Comparison of ENCODE assay signal across 8 cellular contexts in genomic region chr19:2171349-2172145, GRCh38. TPM values are rescaled to one million over a fixed set of nuclear protein-coding genes. Genes with fewer than 3 reads are reported as not detected.
A peak's percentile ranks its signal among the peaks of the same experiment; 100 is the strongest.
DNase-seq lines count a peak whose midpoint lies in the region; ATAC-seq, FAIRE-seq and TF ChIP-seq lines count a peak whose summit lies in the region.

No MANE protein-coding gene starts in this region.

- H3K27ac Mint-ChIP-seq in neural crest cell (ENCODE audit: unreplicated experiment) (peak overlapping the region; percentile 43), MCF 10A (ENCODE audit: low read depth, unreplicated experiment) (no peak overlapping the region)

- H3K9me3 Mint-ChIP-seq in neural crest cell (no peaks in the 10 kb centered on the region), MCF 10A (ENCODE audit: unreplicated experiment) (no peaks in the 10 kb centered on the region)

- H3K36me3 Mint-ChIP-seq in neural crest cell (ENCODE audit: low read depth) (no peaks in the 10 kb centered on the region), MCF 10A (ENCODE audit: insufficient read depth, unreplicated experiment) (peaks cover 11% of the 10 kb centered on the region)

- H3K27me3 ChIP-seq in GM12878 (replicated peaks in 1 of 2; ENCODE audit: control insufficient read depth in 2 of 2, insufficient read depth in 2 of 2, low read length in 1 of 2), result no peaks in the 10 kb centered on the region

- no peaks in the 10 kb centered on the region for H3K27me3 Mint-ChIP-seq in neural crest cell (ENCODE audit: low read depth)
- H3K27me3 Mint-ChIP-seq in MCF 10A (ENCODE audit: insufficient read depth, unreplicated experiment), result no peaks in the 10 kb centered on the region

- H3K27ac ChIP-seq in GM12878 (ENCODE audit: control insufficient read depth, insufficient read depth), result peak overlapping the region; percentile 74

- TF ChIP-seq RAD21 in GM12878 (IDR thresholded peaks at IDR 0.05; ENCODE audit: insufficient read depth, low read depth, low read length), result peak; percentile 49; the same call in 1 of the 2 replicates

- no peak overlapping the region for H2AFZ ChIP-seq in GM12878 (ENCODE audit: control insufficient read depth, low read depth, low read length)

- peak overlapping the region; percentile 64 for H3K4me2 ChIP-seq in GM12878 (ENCODE audit: control insufficient read depth, insufficient read depth)

- TF ChIP-seq CTCF in GM12878 (IDR thresholded peaks at IDR 0.05 in 2 of 3, conservative IDR thresholded peaks at IDR 0.05 in 1 of 3; ENCODE audit: control insufficient read depth in 2 of 3, extremely low read depth in 1 of 3, insufficient read depth in 1 of 3, low read depth in 3 of 3, low read length in 3 of 3), result peak; percentile 40 to 73 (median 53); a peak in 4 of 6 replicates
- peak; percentile 29 for TF ChIP-seq CTCF in neural crest cell (conservative IDR thresholded peaks at IDR 0.05)
- no peak for TF ChIP-seq CTCF in MCF 10A (IDR thresholded peaks at IDR 0.05; ENCODE audit: unreplicated experiment)

- RAD21 ChIA-PET in GM12878 (lab: Charles Lee; ENCODE audit: unreplicated experiment), result interaction anchor here (0.9 to 4.4 kb wide), 28 partner anchors 8 to 465 kb away, joined by 3 to 46 read pairs (median 5); partner anchors contain the start of genes AP3D1, DOT1L and PLEKHJ1

- H3K4me3 ChIP-seq in GM12878, result peak overlapping the region; percentile 59

- H3K4me1 ChIP-seq in GM12878 (ENCODE audit: control insufficient read depth, insufficient read depth, low read length), result peaks cover 47% of the 10 kb centered on the region

- H3K4me1 Mint-ChIP-seq in neural crest cell (peaks cover 62% of the 10 kb centered on the region), MCF 10A (ENCODE audit: insufficient read depth, unreplicated experiment) (peaks cover 26% of the 10 kb centered on the region)

- CTCF ChIA-PET in GM12878 (lab: Yijun Ruan, JAX), result interaction anchor here (0.6 to 4.1 kb wide), 16 partner anchors 13 to 103 kb away, joined by 3 to 64 read pairs (median 6); partner anchors contain the start of gene PLEKHJ1
- CTCF ChIA-PET in MCF 10A (lab: Yijun Ruan, JAX), result interaction anchor here (0.6 to 1.8 kb wide), 2 partner anchors 15 to 1095 kb away, joined by 3 to 5 read pairs; no protein-coding TSS in a partner anchor

- peak; percentile 38 for DNase-seq in T1000 (lab: John Stamatoyannopoulos, UW)
- DNase-seq in GM12878 (ENCODE audit: low read depth, low spot score), result peak; percentile 90
- no peak for DNase-seq in neural crest cell (ENCODE audit: low read depth, low spot score)
- DNase-seq in MCF 10A (ENCODE audit: unreplicated experiment), result no peak
- DNase-seq in NCI-H446 (lab: John Stamatoyannopoulos, UW), result no peak

- POLR2A ChIA-PET in GM12878 (lab: Charles Lee), result interaction anchor here (0.5 to 4.4 kb wide), 17 partner anchors 11 to 451 kb away, joined by 3 to 53 read pairs (median 4); partner anchors contain the start of gene AP3D1
- POLR2A ChIA-PET in MCF 10A (lab: Yijun Ruan, JAX), result no interaction called here

- peaks cover 96% of the 10 kb centered on the region for H3K79me2 ChIP-seq in GM12878 (ENCODE audit: control insufficient read depth, insufficient read depth, low read length)

- H4K20me1 ChIP-seq in GM12878 (ENCODE audit: control insufficient read depth, insufficient read depth), result no peaks in the 10 kb centered on the region

- TF ChIP-seq POLR2A in GM12878 (IDR thresholded peaks at IDR 0.05; ENCODE audit: low read depth, low read length), result peak; percentile 65; the same call in 1 of the 2 replicates

- H3K36me3 ChIP-seq in GM12878 (ENCODE audit: control insufficient read depth in 2 of 2, insufficient read depth in 2 of 2, low read length in 1 of 2), result peaks cover 8 to 18% of the 10 kb centered on the region in 2 experiments; a peak in 3 of 4 replicates

- SMC1A ChIA-PET in GM12878 (lab: Charles Lee; ENCODE audit: uncharacterized antibody, unreplicated experiment), result interaction anchor here (0.6 to 6.5 kb wide), 14 partner anchors 11 to 295 kb away, joined by 3 to 41 read pairs (median 4); partner anchors contain the start of genes AP3D1 and PLEKHJ1

- 4% methylated on average over 27 of the region's 27 CpGs for WGBS in GM12878 (ENCODE audit: insufficient coverage, insufficient replicate concordance, low lambda C conversion rate, missing lambda C conversion rate)

- ATAC-seq in GM18511 (IDR thresholded peaks at IDR 0.05; ENCODE audit: unreplicated experiment) (peak; percentile 57), HG02938 (IDR thresholded peaks at IDR 0.05; ENCODE audit: unreplicated experiment) (peak; percentile 35), GM12878 (peak; percentile 63), GM18519 (IDR thresholded peaks at IDR 0.05; ENCODE audit: low FRiP score, unreplicated experiment) (no peak)

- no peaks in the 10 kb centered on the region; the same call in 2 of the 3 replicates for H3K9me3 ChIP-seq in GM12878 (replicated peaks; ENCODE audit: control insufficient read depth, insufficient read depth, low read length)

- intact Hi-C loops in GM12878 (cut with micrococcal nuclease; ENCODE audit: unreplicated experiment), result loop anchor here (1.0 kb wide), 1 partner anchor 12 kb away; no protein-coding TSS in a partner anchor
- intact Hi-C loops in MCF 10A (cut with micrococcal nuclease), result no loop called here

- FAIRE-seq in GM12878 (lab: Jason Lieb, UNC), result peak; percentile 96

- in situ Hi-C loops in GM12878 (cut with MboI), result loop anchor here (5.0 kb wide), 1 partner anchor 101 kb away; no protein-coding TSS in a partner anchor

- no TSS peak for BruUV-seq in GM12878 (replicated peaks; lab: Mats Ljungman, UMichigan)
- no TSS peak for BruUV-seq in MCF 10A (replicated peaks; lab: Mats Ljungman, UMichigan)

- H3K4me3 Mint-ChIP-seq in neural crest cell (no peak overlapping the region), MCF 10A (ENCODE audit: unreplicated experiment) (no peak overlapping the region)

- TF ChIP-seq EP300 in GM12878 (IDR thresholded peaks at IDR 0.05; ENCODE audit: borderline replicate concordance in 1 of 2, control insufficient read depth in 1 of 2, low read depth in 2 of 2, low read length in 2 of 2), result peak; percentile 56 to 80; a peak in 1 of 4 replicates

- peak overlapping the region; percentile 59 for H3K9ac ChIP-seq in GM12878 (ENCODE audit: control insufficient read depth, insufficient read depth, low read length)

TF ChIP-seq in GM12878, 131 proteins besides CTCF, POLR2A, EP300 and RAD21 (continues in another document):
- peak; percentile 84 to 90 for TF ChIP-seq IKZF2 (IDR thresholded peaks at IDR 0.05)
- no peak for TF ChIP-seq NRF1 (conservative IDR thresholded peaks at IDR 0.05; ENCODE audit: low read depth, low read length)
- TF ChIP-seq HDAC2 (IDR thresholded peaks at IDR 0.05), result no peak
- peak; percentile 91 for TF ChIP-seq ATF7 (IDR thresholded peaks at IDR 0.05; ENCODE audit: low read depth)
- TF ChIP-seq TAF1 (IDR thresholded peaks at IDR 0.05; ENCODE audit: borderline replicate concordance, low read depth, low read length), result 0 out of 2 replicates have a peak, but pooled peaks have one; percentile 35
- TF ChIP-seq KLF5 (IDR thresholded peaks at IDR 0.05; ENCODE audit: partially characterized antibody), result no peak
- peak; percentile 82 for TF ChIP-seq POLR2AphosphoS5 (IDR thresholded peaks at IDR 0.05; ENCODE audit: low read length)
- TF ChIP-seq NFIC (IDR thresholded peaks at IDR 0.05; ENCODE audit: low read depth, low read length), result no peak
- no peak for TF ChIP-seq MYB (IDR thresholded peaks at IDR 0.05; ENCODE audit: borderline replicate concordance, low read depth, low read length)

RNA-seq across cellular contexts. Expression of gene DOT1L, which starts 7.8 kb away (rescaled TPM):
- total RNA-seq in GM12878 (2013; cell fraction: nucleolus; rRNA removed), result 105 and 107 TPM in 2 replicates
- total RNA-seq in GM12878 (2014; rRNA removed) (9.2 and 9.5 TPM in 2 replicates), GM12878 (2014; rRNA removed; fragmentation: Illumina TruSeq; extraction: Trizol) (5.4 and 7.0 TPM in 2 replicates), GM12878 (2021) (54.7 and 59.5 TPM in 2 replicates), neural crest cell (117 and 127 TPM in 2 replicates), MCF 10A (2022) (27.0 and 28.4 TPM in 2 replicates)
- polyA plus RNA-seq in GM12878 (2011; ENCODE audit: low read depth), result 4.5 TPM
- polyA plus RNA-seq in GM12878 (2011; rRNA removed) (7.1 and 11.4 TPM in 2 replicates), GM12878 (2014; fragmentation: Illumina TruSeq; extraction: Trizol) (2.9 and 9.6 TPM in 2 replicates), GM12878 (2014; fragmentation: Nextera tagmentation; extraction: Ambion mirVana) (under 1 TPM; 0.18 to 0.26 TPM), GM12878 (2014; rRNA removed) (22.2 and 29.1 TPM in 2 replicates), GM12878 (2016; fragmentation: Nextera tagmentation; extraction: Ambion mirVana) (10 to 100 TPM; 10.1 to 12.9 TPM)
- 15.1 and 16.5 TPM in 2 replicates for polyA plus RNA-seq in GM12878 (2011; cell fraction: cytosol; rRNA removed)
- polyA plus RNA-seq in GM12878 (2011; cell fraction: nucleus; rRNA removed), result 106 and 193 TPM in 2 replicates
- 17.8 and 23.1 TPM in 2 replicates for polyA plus RNA-seq in GM12878 (2012)
- 21.3 and 24.5 TPM in 2 replicates for polyA minus RNA-seq in GM12878 (2011; rRNA and poly(A)+ RNA removed)
- polyA minus RNA-seq in GM12878 (2011; cell fraction: cytosol; rRNA and poly(A)+ RNA removed), result 19.2 and 22.3 TPM in 2 replicates
- polyA minus RNA-seq in GM12878 (2011; cell fraction: nucleus; rRNA and poly(A)+ RNA removed), result 26.8 and 37.7 TPM in 2 replicates

RNA-seq across cellular contexts. Expression of gene AP3D1, which starts 20.2 kb away (rescaled TPM):
- 141 and 170 TPM in 2 replicates for total RNA-seq in GM12878 (2013; cell fraction: nucleolus; rRNA removed)
- 71.8 and 74.1 TPM in 2 replicates for total RNA-seq in GM12878 (2014; rRNA removed)
- total RNA-seq in GM12878 (2014; rRNA removed; fragmentation: Illumina TruSeq; extraction: Trizol), result 25.6 and 26.7 TPM in 2 replicates
- total RNA-seq in GM12878 (2021), result 98.4 and 108 TPM in 2 replicates
- polyA plus RNA-seq in GM12878 (2011; ENCODE audit: low read depth), result 50.7 TPM
- polyA plus RNA-seq in GM12878 (2011; rRNA removed), result 21.1 and 58.0 TPM in 2 replicates
- polyA plus RNA-seq in GM12878 (2011; cell fraction: cytosol; rRNA removed), result 88.7 and 101 TPM in 2 replicates
- polyA plus RNA-seq in GM12878 (2011; cell fraction: nucleus; rRNA removed), result 363 and 377 TPM in 2 replicates
- polyA plus RNA-seq in GM12878 (2012), result 74.6 and 86.8 TPM in 2 replicates
- polyA plus RNA-seq in GM12878 (2014; fragmentation: Illumina TruSeq; extraction: Trizol), result 42.5 and 68.7 TPM in 2 replicates
- 1 to 10 TPM; 1.5 to 3.0 TPM for polyA plus RNA-seq in GM12878 (2014; fragmentation: Nextera tagmentation; extraction: Ambion mirVana)
- polyA plus RNA-seq in GM12878 (2014; rRNA removed), result 67.6 and 77.8 TPM in 2 replicates
- 10 to 100 TPM; 19.4 to 60.2 TPM for polyA plus RNA-seq in GM12878 (2016; fragmentation: Nextera tagmentation; extraction: Ambion mirVana)
- 83.2 and 90.6 TPM in 2 replicates for polyA minus RNA-seq in GM12878 (2011; rRNA and poly(A)+ RNA removed)
- 49.0 and 54.4 TPM in 2 replicates for polyA minus RNA-seq in GM12878 (2011; cell fraction: cytosol; rRNA and poly(A)+ RNA removed)
- polyA minus RNA-seq in GM12878 (2011; cell fraction: nucleus; rRNA and poly(A)+ RNA removed), result 64.4 and 69.8 TPM in 2 replicates
- total RNA-seq in neural crest cell, result 142 and 146 TPM in 2 replicates
- total RNA-seq in MCF 10A (2022), result 172 and 181 TPM in 2 replicates

Comparison
In these comparisons a context has a peak if more than half of its experiments do, and no peak if none do; other contexts are left out.
1. DNase-seq: peak in T1000 (single experiment) and GM12878 (single experiment); none in neural crest cell (single experiment), MCF 10A (single experiment) and NCI-H446 (0 of 2).